ENCODE assay signal across 19 cellular contexts in the genomic region with DNA sequence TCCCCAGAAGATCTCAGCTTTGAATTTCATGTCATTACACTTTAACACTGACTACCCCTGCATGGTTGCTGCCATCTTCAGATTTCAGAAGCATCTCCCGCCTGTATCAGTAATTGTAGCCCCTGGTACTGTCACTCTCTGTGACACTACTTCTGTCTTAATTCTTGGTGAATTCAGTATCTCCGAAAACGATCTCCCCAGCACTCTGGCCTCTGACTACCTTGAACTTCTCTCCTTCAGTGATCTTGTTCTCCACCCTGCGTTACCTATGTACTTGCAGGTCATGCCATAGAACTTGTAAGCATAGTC. TPM values are rescaled to one million over a fixed set of nuclear protein-coding genes. Genes with fewer than 3 reads are reported as not detected.
DNase-seq lines count a peak whose midpoint lies in the region; ATAC-seq, FAIRE-seq and TF ChIP-seq lines count a peak whose summit lies in the region.
"Had no signal": no experiment of that assay in that cellular context is flagged by ENCODE, and none has a peak within 500 bp of the region (broad histone marks: within the 10 kb centered on the region; RNA-seq: fewer than 3 reads in every experiment).

No MANE protein-coding gene starts in this region.

- DNase-seq in activated CD8-positive, alpha-beta memory T cell treated with anti-CD3 and anti-CD28 coated beads, Interleukin-2, amount 10 ng/mL, durations not matched to agents 7 days and 5 days: no peak
- no peak for DNase-seq in activated CD8-positive, alpha-beta memory T cell treated with anti-CD3 and anti-CD28 coated beads for 24 hours
- DNase-seq in HTR-8/SVneo (ENCODE audit: insufficient read length, low spot score) (no peak), MCF 10A (ENCODE audit: unreplicated experiment) (no peak), HuH-7 (ENCODE audit: low spot score) (no peak), aorta (no peak)
- DNase-seq: activated CD4-positive, alpha-beta T cell treated with anti-CD3 and anti-CD28 coated beads for 1 hour; activated CD8-positive, alpha-beta memory T cell treated with anti-CD3 and anti-CD28 coated beads, Interleukin-2, amount 50 U/mL, for 48 hours; DMS79; GOT3; NK-92 treated with Interleukin-12 subunit alpha and Interleukin-12 subunit beta, amount 100 ng/mL, for 24 hours had no signal

- no peak for FAIRE-seq in HTR-8/SVneo (lab: Jason Lieb, UNC)

- peak; percentile 27 for ATAC-seq in activated CD8-positive, alpha-beta memory T cell treated with anti-CD3 and anti-CD28 coated beads, Interleukin-2, amount 10 ng/mL, durations not matched to agents 7 days and 5 days
- ATAC-seq in HG03175 (IDR thresholded peaks at IDR 0.05; ENCODE audit: unreplicated experiment) (peak; percentile 21), aorta (ENCODE audit: low FRiP score) (no peak)

- WGBS in aorta, 2 donors: 48% methylated on average over 4 of the region's 4 CpGs

- POLR2A ChIA-PET in MCF 10A (lab: Yijun Ruan, JAX): interaction anchor here (0.7 to 1.6 kb wide), 5 partner anchors 10 to 179 kb away, joined by 3 to 10 read pairs (median 3); no protein-coding TSS in a partner anchor

- H3K4me1 Mint-ChIP-seq in activated CD8-positive, alpha-beta memory T cell treated with anti-CD3 and anti-CD28 coated beads, Interleukin-2, amount 10 ng/mL, durations not matched to agents 7 days and 5 days: peaks cover 6% of the 10 kb centered on the region
- no peaks in the 10 kb centered on the region for H3K4me1 Mint-ChIP-seq in MCF 10A (ENCODE audit: insufficient read depth, unreplicated experiment)
- H3K4me1 Mint-ChIP-seq: activated naive CD4-positive, alpha-beta T cell treated with anti-CD3 and anti-CD28 coated beads, Interleukin-2, amount 10 ng/mL, durations not matched to agents 7 days and 5 days; stimulated activated memory B cell treated with anti-CD40 and anti-IgM and Interleukin-4, amounts not matched to agents 10 μg/mL and 1 μg/mL and 100 μg/mL, for 72 hours had no signal

- peaks cover 10% of the 10 kb centered on the region for H3K27me3 Mint-ChIP-seq in activated CD8-positive, alpha-beta memory T cell treated with anti-CD3 and anti-CD28 coated beads, Interleukin-2, amount 10 ng/mL, durations not matched to agents 7 days and 5 days
- peaks cover 21% of the 10 kb centered on the region for H3K27me3 Mint-ChIP-seq in MCF 10A (ENCODE audit: insufficient read depth, unreplicated experiment)

- no peak overlapping the region for H3K4me3 ChIP-seq in aorta (ENCODE audit: low read length in 2 of 2)
- H3K4me3 ChIP-seq: coronary artery, transverse colon had no signal

- intact Hi-C loops in MCF 10A (cut with micrococcal nuclease) (loop anchor here (1.0 to 5.0 kb wide), 7 partner anchors 157 to 535 kb away; no protein-coding TSS in a partner anchor), aorta (cut with DNase I) (loop anchor here (2.0 to 10.0 kb wide), 4 partner anchors 181 to 359 kb away; no protein-coding TSS in a partner anchor)

- H3K27me3 ChIP-seq in aorta (ENCODE audit: control insufficient read depth in 1 of 2, insufficient read depth in 2 of 2, low read length in 1 of 2): no peaks in the 10 kb centered on the region
- H3K27me3 ChIP-seq: transverse colon had no signal

- H3K27ac ChIP-seq in VCaP: no peak overlapping the region
- H3K27ac ChIP-seq in aorta (ENCODE audit: low read depth in 1 of 2, low read length in 2 of 2): no peak overlapping the region
- H3K27ac ChIP-seq: coronary artery, neutrophil, transverse colon had no signal

- H3K36me3 ChIP-seq in aorta (ENCODE audit: control insufficient read depth in 1 of 2, insufficient read depth in 2 of 2, low read length in 1 of 2): no peaks in the 10 kb centered on the region
- H3K36me3 ChIP-seq: neutrophil, transverse colon had no signal

- no peak overlapping the region for H3K4me3 Mint-ChIP-seq in activated CD8-positive, alpha-beta memory T cell treated with anti-CD3 and anti-CD28 coated beads, Interleukin-2, amount 10 ng/mL, durations not matched to agents 7 days and 5 days
- no peak overlapping the region for H3K4me3 Mint-ChIP-seq in MCF 10A (ENCODE audit: unreplicated experiment)
- H3K4me3 Mint-ChIP-seq: activated naive CD4-positive, alpha-beta T cell treated with anti-CD3 and anti-CD28 coated beads, Interleukin-2, amount 10 ng/mL, durations not matched to agents 7 days and 5 days; mesothelial cell of epicardium; stimulated activated memory B cell treated with anti-CD40 and anti-IgM and Interleukin-4, amounts not matched to agents 10 μg/mL and 1 μg/mL and 100 μg/mL, for 72 hours had no signal

- H3K4me1 ChIP-seq in aorta (ENCODE audit: control insufficient read depth in 1 of 2, insufficient read depth in 2 of 2, low read length in 2 of 2): no peaks in the 10 kb centered on the region

- H3K9me3 Mint-ChIP-seq in activated CD8-positive, alpha-beta memory T cell treated with anti-CD3 and anti-CD28 coated beads, Interleukin-2, amount 10 ng/mL, durations not matched to agents 7 days and 5 days (ENCODE audit: low read depth): no peaks in the 10 kb centered on the region
- no peaks in the 10 kb centered on the region for H3K9me3 Mint-ChIP-seq in MCF 10A (ENCODE audit: unreplicated experiment)
- H3K9me3 Mint-ChIP-seq: activated naive CD4-positive, alpha-beta T cell treated with anti-CD3 and anti-CD28 coated beads, Interleukin-2, amount 10 ng/mL, durations not matched to agents 7 days and 5 days; mesothelial cell of epicardium; stimulated activated memory B cell treated with anti-CD40 and anti-IgM and Interleukin-4, amounts not matched to agents 10 μg/mL and 1 μg/mL and 100 μg/mL, for 72 hours had no signal

- H3K36me3 Mint-ChIP-seq in activated CD8-positive, alpha-beta memory T cell treated with anti-CD3 and anti-CD28 coated beads, Interleukin-2, amount 10 ng/mL, durations not matched to agents 7 days and 5 days: no peaks in the 10 kb centered on the region
- H3K36me3 Mint-ChIP-seq in MCF 10A (ENCODE audit: insufficient read depth, unreplicated experiment): no peaks in the 10 kb centered on the region
- H3K36me3 Mint-ChIP-seq: activated naive CD4-positive, alpha-beta T cell treated with anti-CD3 and anti-CD28 coated beads, Interleukin-2, amount 10 ng/mL, durations not matched to agents 7 days and 5 days; mesothelial cell of epicardium; stimulated activated memory B cell treated with anti-CD40 and anti-IgM and Interleukin-4, amounts not matched to agents 10 μg/mL and 1 μg/mL and 100 μg/mL, for 72 hours had no signal

- no peak overlapping the region for H3K27ac Mint-ChIP-seq in activated CD8-positive, alpha-beta memory T cell treated with anti-CD3 and anti-CD28 coated beads, Interleukin-2, amount 10 ng/mL, durations not matched to agents 7 days and 5 days
- H3K27ac Mint-ChIP-seq in MCF 10A (ENCODE audit: low read depth, unreplicated experiment): no peak overlapping the region
- H3K27ac Mint-ChIP-seq: activated naive CD4-positive, alpha-beta T cell treated with anti-CD3 and anti-CD28 coated beads, Interleukin-2, amount 10 ng/mL, durations not matched to agents 7 days and 5 days; mesothelial cell of epicardium; stimulated activated memory B cell treated with anti-CD40 and anti-IgM and Interleukin-4, amounts not matched to agents 10 μg/mL and 1 μg/mL and 100 μg/mL, for 72 hours had no signal

- TF ChIP-seq CTCF in VCaP (conservative IDR thresholded peaks at IDR 0.05): peak; percentile 53
- no peak for TF ChIP-seq CTCF in MCF 10A (IDR thresholded peaks at IDR 0.05; ENCODE audit: unreplicated experiment)

- no TSS peak for BruUV-seq in MCF 10A (replicated peaks; lab: Mats Ljungman, UMichigan)

- H3K9me3 ChIP-seq in aorta (ENCODE audit: control insufficient read depth, low read length): no peaks in the 10 kb centered on the region
- H3K9me3 ChIP-seq: neutrophil, transverse colon had no signal

- CTCF ChIA-PET in activated CD8-positive, alpha-beta memory T cell treated with anti-CD3 and anti-CD28 coated beads, Interleukin-2, amount 10 ng/mL, durations not matched to agents 7 days and 5 days (lab: Charles Lee): interaction anchor here (0.7 to 6.9 kb wide), 38 partner anchors 9 to 848 kb away, joined by 3 to 64 read pairs (median 4); no protein-coding TSS in a partner anchor
- CTCF ChIA-PET in MCF 10A (lab: Yijun Ruan, JAX): interaction anchor here (0.7 to 10.3 kb wide), 42 partner anchors 12 to 668 kb away, joined by 3 to 199 read pairs (median 4); a partner anchor contains a TSS

RNA-seq across cellular contexts. Expression of a gene that starts 53.8 kb away (rescaled TPM):
- total RNA-seq in activated CD8-positive, alpha-beta memory T cell treated with anti-CD3 and anti-CD28 coated beads, Interleukin-2, amount 10 ng/mL, durations not matched to agents 7 days and 5 days: 1 to 10 TPM; 1.8 to 4.4 TPM
- 0.07 and 0.12 TPM in 2 replicates for total RNA-seq in MCF 10A (2022)
- total RNA-seq in aorta: 1 to 10 TPM; 3.5 to 3.7 TPM
- 1 to 10 TPM in 1 of 2 donors, under 1 TPM in 1; 0.67 to 2.8 TPM for polyA plus RNA-seq in aorta
